In the genomic region with DNA sequence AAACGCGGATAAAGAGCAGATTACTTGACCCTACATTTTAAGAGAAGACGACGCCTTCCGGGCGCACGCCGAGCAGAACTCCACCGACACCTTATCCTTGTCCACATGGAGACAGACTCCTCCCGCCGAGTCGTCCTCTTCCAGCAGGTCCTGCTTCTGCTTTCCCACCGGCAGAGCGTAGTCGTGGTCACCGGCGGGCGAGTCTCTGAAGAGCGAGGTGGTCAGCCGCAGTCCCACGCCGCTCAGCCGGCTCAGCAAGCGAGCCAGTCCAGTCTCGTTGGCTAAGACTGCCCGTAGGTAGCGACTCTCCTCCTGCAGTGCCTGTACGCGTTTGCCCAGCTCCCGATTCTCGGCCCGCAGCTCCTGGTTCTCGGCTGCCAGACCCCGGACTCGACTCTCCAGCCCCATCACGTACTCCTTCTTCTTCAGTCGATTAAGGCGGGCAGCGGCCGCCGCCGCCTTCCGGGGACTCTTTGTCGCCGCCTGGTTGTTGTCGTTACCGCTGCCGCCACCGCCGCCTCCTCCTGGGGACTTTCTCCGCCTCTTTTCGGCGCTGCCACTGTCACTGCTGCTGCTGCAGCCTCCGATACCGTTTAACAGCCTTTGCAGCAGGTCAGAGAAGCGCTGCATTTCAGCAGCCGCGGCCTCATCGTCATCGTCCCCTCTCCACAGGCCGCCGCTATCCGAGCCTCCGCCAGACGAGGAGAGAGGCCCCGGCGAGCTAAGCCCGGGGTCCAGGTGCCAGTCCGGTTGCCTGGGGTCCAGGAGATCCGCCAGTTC, we compare ENCODE assay signal across 1 cellular context.
A peak's percentile ranks its signal among the peaks of the same experiment; 100 is the strongest.
TF ChIP-seq lines count a peak whose summit lies in the region.

No MANE protein-coding gene starts in this region.

TF ChIP-seq in HepG2, 621 proteins besides CTCF, POLR2A, EP300 and RAD21 (continues in another document):
- no peak for TF ChIP-seq NONO (IDR thresholded peaks at IDR 0.05)
- 0 out of 2 replicates have a peak, but pooled peaks have one; percentile 9 for TF ChIP-seq NONO (CRISPR knock-in tag; conservative IDR thresholded peaks at IDR 0.05)
- no peak for TF ChIP-seq SUZ12 (IDR thresholded peaks at IDR 0.05; ENCODE audit: low read depth, low read length)
- TF ChIP-seq ELF1 (CRISPR knock-in tag; IDR thresholded peaks at IDR 0.05), result peak; percentile 33
- no peak for TF ChIP-seq ZMYM2 (CRISPR knock-in tag; IDR thresholded peaks at IDR 0.05)
- TF ChIP-seq KLF12 (CRISPR knock-in tag; IDR thresholded peaks at IDR 0.05; ENCODE audit: borderline replicate concordance), result 0 out of 2 replicates have a peak, but pooled peaks have one; percentile 31
- TF ChIP-seq, protein P1, sequence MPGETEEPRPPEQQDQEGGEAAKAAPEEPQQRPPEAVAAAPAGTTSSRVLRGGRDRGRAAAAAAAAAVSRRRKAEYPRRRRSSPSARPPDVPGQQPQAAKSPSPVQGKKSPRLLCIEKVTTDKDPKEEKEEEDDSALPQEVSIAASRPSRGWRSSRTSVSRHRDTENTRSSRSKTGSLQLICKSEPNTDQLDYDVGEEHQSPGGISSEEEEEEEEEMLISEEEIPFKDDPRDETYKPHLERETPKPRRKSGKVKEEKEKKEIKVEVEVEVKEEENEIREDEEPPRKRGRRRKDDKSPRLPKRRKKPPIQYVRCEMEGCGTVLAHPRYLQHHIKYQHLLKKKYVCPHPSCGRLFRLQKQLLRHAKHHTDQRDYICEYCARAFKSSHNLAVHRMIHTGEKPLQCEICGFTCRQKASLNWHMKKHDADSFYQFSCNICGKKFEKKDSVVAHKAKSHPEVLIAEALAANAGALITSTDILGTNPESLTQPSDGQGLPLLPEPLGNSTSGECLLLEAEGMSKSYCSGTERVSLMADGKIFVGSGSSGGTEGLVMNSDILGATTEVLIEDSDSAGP (CRISPR knock-in tag; IDR thresholded peaks at IDR 0.05; ENCODE audit: borderline replicate concordance), result 0 out of 2 replicates have a peak, but pooled peaks have one; percentile 6
- peak; percentile 76; the same call in 1 of the 2 replicates for TF ChIP-seq ZNF558 (CRISPR knock-in tag; IDR thresholded peaks at IDR 0.05; ENCODE audit: borderline replicate concordance)
- TF ChIP-seq ZNF788 (CRISPR knock-in tag; IDR thresholded peaks at IDR 0.05; ENCODE audit: borderline replicate concordance), result peak; percentile 41; the same call in 1 of the 2 replicates
- TF ChIP-seq, protein P2, sequence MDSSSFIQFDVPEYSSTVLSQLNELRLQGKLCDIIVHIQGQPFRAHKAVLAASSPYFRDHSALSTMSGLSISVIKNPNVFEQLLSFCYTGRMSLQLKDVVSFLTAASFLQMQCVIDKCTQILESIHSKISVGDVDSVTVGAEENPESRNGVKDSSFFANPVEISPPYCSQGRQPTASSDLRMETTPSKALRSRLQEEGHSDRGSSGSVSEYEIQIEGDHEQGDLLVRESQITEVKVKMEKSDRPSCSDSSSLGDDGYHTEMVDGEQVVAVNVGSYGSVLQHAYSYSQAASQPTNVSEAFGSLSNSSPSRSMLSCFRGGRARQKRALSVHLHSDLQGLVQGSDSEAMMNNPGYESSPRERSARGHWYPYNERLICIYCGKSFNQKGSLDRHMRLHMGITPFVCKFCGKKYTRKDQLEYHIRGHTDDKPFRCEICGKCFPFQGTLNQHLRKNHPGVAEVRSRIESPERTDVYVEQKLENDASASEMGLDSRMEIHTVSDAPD (CRISPR knock-in tag; IDR thresholded peaks at IDR 0.05), result no peak
- TF ChIP-seq ZBTB21 (CRISPR knock-in tag; IDR thresholded peaks at IDR 0.05), result no peak
- TF ChIP-seq ZNF747 (CRISPR knock-in tag; IDR thresholded peaks at IDR 0.05; ENCODE audit: borderline replicate concordance), result 0 out of 2 replicates have a peak, but pooled peaks have one; percentile 37
- no peak for TF ChIP-seq TSC22D2 (CRISPR knock-in tag; IDR thresholded peaks at IDR 0.05; ENCODE audit: borderline replicate concordance)
- 0 out of 2 replicates have a peak, but pooled peaks have one; percentile 6 for TF ChIP-seq ZNF577 (CRISPR knock-in tag; IDR thresholded peaks at IDR 0.05; ENCODE audit: borderline replicate concordance, low read depth)
- TF ChIP-seq ZNF619 (CRISPR knock-in tag; IDR thresholded peaks at IDR 0.05), result peak; percentile 2; the same call in 1 of the 2 replicates
- TF ChIP-seq, protein P3, sequence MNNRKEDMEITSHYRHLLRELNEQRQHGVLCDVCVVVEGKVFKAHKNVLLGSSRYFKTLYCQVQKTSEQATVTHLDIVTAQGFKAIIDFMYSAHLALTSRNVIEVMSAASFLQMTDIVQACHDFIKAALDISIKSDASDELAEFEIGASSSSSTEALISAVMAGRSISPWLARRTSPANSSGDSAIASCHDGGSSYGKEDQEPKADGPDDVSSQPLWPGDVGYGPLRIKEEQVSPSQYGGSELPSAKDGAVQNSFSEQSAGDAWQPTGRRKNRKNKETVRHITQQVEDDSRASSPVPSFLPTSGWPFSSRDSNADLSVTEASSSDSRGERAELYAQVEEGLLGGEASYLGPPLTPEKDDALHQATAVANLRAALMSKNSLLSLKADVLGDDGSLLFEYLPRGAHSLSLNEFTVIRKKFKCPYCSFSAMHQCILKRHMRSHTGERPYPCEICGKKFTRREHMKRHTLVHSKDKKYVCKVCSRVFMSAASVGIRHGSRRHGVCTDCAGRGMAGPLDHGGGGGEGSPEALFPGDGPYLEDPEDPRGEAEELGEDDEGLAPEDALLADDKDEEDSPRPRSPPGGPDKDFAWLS (CRISPR knock-in tag; IDR thresholded peaks at IDR 0.05; ENCODE audit: borderline replicate concordance), result no peak
- TF ChIP-seq, protein P4, sequence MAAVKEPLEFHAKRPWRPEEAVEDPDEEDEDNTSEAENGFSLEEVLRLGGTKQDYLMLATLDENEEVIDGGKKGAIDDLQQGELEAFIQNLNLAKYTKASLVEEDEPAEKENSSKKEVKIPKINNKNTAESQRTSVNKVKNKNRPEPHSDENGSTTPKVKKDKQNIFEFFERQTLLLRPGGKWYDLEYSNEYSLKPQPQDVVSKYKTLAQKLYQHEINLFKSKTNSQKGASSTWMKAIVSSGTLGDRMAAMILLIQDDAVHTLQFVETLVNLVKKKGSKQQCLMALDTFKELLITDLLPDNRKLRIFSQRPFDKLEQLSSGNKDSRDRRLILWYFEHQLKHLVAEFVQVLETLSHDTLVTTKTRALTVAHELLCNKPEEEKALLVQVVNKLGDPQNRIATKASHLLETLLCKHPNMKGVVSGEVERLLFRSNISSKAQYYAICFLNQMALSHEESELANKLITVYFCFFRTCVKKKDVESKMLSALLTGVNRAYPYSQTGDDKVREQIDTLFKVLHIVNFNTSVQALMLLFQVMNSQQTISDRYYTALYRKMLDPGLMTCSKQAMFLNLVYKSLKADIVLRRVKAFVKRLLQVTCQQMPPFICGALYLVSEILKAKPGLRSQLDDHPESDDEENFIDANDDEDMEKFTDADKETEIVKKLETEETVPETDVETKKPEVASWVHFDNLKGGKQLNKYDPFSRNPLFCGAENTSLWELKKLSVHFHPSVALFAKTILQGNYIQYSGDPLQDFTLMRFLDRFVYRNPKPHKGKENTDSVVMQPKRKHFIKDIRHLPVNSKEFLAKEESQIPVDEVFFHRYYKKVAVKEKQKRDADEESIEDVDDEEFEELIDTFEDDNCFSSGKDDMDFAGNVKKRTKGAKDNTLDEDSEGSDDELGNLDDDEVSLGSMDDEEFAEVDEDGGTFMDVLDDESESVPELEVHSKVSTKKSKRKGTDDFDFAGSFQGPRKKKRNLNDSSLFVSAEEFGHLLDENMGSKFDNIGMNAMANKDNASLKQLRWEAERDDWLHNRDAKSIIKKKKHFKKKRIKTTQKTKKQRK (IDR thresholded peaks at IDR 0.05; ENCODE audit: low read length), result no peak
- TF ChIP-seq, protein P5, sequence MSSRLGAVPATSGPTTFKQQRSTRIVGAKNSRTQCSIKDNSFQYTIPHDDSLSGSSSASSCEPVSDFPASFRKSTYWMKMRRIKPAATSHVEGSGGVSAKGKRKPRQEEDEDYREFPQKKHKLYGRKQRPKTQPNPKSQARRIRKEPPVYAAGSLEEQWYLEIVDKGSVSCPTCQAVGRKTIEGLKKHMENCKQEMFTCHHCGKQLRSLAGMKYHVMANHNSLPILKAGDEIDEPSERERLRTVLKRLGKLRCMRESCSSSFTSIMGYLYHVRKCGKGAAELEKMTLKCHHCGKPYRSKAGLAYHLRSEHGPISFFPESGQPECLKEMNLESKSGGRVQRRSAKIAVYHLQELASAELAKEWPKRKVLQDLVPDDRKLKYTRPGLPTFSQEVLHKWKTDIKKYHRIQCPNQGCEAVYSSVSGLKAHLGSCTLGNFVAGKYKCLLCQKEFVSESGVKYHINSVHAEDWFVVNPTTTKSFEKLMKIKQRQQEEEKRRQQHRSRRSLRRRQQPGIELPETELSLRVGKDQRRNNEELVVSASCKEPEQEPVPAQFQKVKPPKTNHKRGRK (CRISPR knock-in tag; IDR thresholded peaks at IDR 0.05), result no peak
- no peak for TF ChIP-seq ZNF546 (CRISPR knock-in tag; conservative IDR thresholded peaks at IDR 0.05)
- TF ChIP-seq TBX2 (CRISPR knock-in tag; IDR thresholded peaks at IDR 0.05; ENCODE audit: borderline replicate concordance), result peak; percentile 43; the same call in 1 of the 2 replicates
- no peak for TF ChIP-seq ZNF274 (CRISPR knock-in tag; IDR thresholded peaks at IDR 0.05)
- TF ChIP-seq EED (CRISPR knock-in tag; IDR thresholded peaks at IDR 0.05), result peak; percentile 75; the same call in 1 of the 2 replicates
- TF ChIP-seq HOXA7 (CRISPR knock-in tag; IDR thresholded peaks at IDR 0.05), result peak; percentile 25; the same call in 1 of the 2 replicates
- 0 out of 2 replicates have a peak, but pooled peaks have one; percentile 24 for TF ChIP-seq ETV5 (CRISPR knock-in tag; IDR thresholded peaks at IDR 0.05; ENCODE audit: borderline replicate concordance)
- TF ChIP-seq ZSCAN21 (CRISPR knock-in tag; IDR thresholded peaks at IDR 0.05; ENCODE audit: borderline replicate concordance), result 0 out of 2 replicates have a peak, but pooled peaks have one; percentile 13
- no peak for TF ChIP-seq ZNF12 (CRISPR knock-in tag; IDR thresholded peaks at IDR 0.05)
- TF ChIP-seq, protein P6, sequence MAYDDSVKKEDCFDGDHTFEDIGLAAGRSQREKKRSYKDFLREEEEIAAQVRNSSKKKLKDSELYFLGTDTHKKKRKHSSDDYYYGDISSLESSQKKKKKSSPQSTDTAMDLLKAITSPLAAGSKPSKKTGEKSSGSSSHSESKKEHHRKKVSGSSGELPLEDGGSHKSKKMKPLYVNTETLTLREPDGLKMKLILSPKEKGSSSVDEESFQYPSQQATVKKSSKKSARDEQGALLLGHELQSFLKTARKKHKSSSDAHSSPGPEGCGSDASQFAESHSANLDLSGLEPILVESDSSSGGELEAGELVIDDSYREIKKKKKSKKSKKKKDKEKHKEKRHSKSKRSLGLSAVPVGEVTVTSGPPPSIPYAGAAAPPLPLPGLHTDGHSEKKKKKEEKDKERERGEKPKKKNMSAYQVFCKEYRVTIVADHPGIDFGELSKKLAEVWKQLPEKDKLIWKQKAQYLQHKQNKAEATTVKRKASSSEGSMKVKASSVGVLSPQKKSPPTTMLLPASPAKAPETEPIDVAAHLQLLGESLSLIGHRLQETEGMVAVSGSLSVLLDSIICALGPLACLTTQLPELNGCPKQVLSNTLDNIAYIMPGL (CRISPR knock-in tag; IDR thresholded peaks at IDR 0.05; ENCODE audit: borderline replicate concordance in 1 of 2, low read depth in 1 of 2), result peak; percentile 25 to 92; a peak in 2 of 4 replicates
- TF ChIP-seq SATB2 (CRISPR knock-in tag; IDR thresholded peaks at IDR 0.05), result no peak
- peak; percentile 69; the same call in 1 of the 2 replicates for TF ChIP-seq SMAD9 (CRISPR knock-in tag; IDR thresholded peaks at IDR 0.05)
- TF ChIP-seq, protein P7, sequence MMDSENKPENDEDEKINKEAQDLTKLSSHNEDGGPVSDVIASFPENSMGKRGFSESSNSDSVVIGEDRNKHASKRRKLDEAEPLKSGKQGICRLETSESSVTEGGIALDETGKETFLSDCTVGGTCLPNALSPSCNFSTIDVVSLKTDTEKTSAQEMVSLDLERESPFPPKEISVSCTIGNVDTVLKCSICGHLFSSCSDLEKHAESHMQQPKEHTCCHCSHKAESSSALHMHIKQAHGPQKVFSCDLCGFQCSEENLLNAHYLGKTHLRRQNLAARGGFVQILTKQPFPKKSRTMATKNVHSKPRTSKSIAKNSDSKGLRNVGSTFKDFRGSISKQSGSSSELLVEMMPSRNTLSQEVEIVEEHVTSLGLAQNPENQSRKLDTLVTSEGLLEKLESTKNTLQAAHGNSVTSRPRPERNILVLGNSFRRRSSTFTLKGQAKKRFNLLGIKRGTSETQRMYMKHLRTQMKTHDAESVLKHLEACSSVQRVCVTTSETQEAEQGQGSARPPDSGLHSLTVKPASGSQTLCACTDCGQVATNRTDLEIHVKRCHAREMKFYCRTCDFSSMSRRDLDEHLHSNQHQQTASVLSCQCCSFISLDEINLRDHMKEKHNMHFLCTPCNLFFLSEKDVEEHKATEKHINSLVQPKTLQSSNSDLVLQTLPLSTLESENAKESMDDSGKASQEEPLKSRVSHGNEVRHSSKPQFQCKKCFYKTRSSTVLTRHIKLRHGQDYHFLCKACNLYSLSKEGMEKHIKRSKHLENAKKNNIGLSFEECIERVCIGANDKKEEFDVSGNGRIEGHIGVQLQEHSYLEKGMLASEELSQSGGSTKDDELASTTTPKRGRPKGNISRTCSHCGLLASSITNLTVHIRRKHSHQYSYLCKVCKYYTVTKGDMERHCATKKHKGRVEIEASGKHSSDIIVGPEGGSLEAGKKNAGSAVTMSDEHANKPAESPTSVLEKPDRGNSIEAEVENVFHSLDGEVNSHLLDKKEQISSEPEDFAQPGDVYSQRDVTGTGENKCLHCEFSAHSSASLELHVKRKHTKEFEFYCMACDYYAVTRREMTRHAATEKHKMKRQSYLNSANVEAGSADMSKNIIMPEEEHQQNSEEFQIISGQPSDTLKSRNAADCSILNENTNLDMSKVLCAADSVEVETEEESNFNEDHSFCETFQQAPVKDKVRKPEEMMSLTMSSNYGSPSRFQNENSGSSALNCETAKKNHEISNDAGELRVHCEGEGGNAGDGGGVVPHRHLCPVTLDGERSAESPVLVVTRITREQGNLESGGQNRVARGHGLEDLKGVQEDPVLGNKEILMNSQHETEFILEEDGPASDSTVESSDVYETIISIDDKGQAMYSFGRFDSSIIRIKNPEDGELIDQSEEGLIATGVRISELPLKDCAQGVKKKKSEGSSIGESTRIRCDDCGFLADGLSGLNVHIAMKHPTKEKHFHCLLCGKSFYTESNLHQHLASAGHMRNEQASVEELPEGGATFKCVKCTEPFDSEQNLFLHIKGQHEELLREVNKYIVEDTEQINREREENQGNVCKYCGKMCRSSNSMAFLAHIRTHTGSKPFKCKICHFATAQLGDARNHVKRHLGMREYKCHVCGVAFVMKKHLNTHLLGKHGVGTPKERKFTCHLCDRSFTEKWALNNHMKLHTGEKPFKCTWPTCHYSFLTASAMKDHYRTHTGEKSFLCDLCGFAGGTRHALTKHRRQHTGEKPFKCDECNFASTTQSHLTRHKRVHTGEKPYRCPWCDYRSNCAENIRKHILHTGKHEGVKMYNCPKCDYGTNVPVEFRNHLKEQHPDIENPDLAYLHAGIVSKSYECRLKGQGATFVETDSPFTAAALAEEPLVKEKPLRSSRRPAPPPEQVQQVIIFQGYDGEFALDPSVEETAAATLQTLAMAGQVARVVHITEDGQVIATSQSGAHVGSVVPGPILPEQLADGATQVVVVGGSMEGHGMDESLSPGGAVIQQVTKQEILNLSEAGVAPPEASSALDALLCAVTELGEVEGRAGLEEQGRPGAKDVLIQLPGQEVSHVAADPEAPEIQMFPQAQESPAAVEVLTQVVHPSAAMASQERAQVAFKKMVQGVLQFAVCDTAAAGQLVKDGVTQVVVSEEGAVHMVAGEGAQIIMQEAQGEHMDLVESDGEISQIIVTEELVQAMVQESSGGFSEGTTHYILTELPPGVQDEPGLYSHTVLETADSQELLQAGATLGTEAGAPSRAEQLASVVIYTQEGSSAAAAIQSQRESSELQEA (CRISPR knock-in tag; IDR thresholded peaks at IDR 0.05; ENCODE audit: not compliant biosample characterization), result no peak
- TF ChIP-seq RORA (CRISPR knock-in tag; IDR thresholded peaks at IDR 0.05), result no peak
